In genomic region chr21:36989699-36990507, GRCh38 we compare ENCODE assay signal across 1 cellular context.
TF ChIP-seq lines count a peak whose summit lies in the region.

No MANE protein-coding gene starts in this region.

TF ChIP-seq in WTC11, 78 proteins besides CTCF, POLR2A, EP300 and RAD21 (continued from another document and continues in another):
- TF ChIP-seq, protein P1, sequence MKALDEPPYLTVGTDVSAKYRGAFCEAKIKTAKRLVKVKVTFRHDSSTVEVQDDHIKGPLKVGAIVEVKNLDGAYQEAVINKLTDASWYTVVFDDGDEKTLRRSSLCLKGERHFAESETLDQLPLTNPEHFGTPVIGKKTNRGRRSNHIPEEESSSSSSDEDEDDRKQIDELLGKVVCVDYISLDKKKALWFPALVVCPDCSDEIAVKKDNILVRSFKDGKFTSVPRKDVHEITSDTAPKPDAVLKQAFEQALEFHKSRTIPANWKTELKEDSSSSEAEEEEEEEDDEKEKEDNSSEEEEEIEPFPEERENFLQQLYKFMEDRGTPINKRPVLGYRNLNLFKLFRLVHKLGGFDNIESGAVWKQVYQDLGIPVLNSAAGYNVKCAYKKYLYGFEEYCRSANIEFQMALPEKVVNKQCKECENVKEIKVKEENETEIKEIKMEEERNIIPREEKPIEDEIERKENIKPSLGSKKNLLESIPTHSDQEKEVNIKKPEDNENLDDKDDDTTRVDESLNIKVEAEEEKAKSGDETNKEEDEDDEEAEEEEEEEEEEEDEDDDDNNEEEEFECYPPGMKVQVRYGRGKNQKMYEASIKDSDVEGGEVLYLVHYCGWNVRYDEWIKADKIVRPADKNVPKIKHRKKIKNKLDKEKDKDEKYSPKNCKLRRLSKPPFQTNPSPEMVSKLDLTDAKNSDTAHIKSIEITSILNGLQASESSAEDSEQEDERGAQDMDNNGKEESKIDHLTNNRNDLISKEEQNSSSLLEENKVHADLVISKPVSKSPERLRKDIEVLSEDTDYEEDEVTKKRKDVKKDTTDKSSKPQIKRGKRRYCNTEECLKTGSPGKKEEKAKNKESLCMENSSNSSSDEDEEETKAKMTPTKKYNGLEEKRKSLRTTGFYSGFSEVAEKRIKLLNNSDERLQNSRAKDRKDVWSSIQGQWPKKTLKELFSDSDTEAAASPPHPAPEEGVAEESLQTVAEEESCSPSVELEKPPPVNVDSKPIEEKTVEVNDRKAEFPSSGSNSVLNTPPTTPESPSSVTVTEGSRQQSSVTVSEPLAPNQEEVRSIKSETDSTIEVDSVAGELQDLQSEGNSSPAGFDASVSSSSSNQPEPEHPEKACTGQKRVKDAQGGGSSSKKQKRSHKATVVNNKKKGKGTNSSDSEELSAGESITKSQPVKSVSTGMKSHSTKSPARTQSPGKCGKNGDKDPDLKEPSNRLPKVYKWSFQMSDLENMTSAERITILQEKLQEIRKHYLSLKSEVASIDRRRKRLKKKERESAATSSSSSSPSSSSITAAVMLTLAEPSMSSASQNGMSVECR (CRISPR knock-in tag; IDR thresholded peaks at IDR 0.05; ENCODE audit: borderline replicate concordance) = peak; percentile 55; the same call in 1 of the 2 replicates
- TF ChIP-seq ESRRA (CRISPR knock-in tag; IDR thresholded peaks at IDR 0.05; ENCODE audit: borderline replicate concordance) (peak; percentile 66; the same call in 1 of the 2 replicates), ZBTB21 (CRISPR knock-in tag; IDR thresholded peaks at IDR 0.05; ENCODE audit: borderline replicate concordance) (0 out of 2 replicates have a peak, but pooled peaks have one; percentile 8), ZNF121 (CRISPR knock-in tag; IDR thresholded peaks at IDR 0.05) (peak; percentile 88), PRRX2 (CRISPR knock-in tag; IDR thresholded peaks at IDR 0.05) (no peak), ETV6 (CRISPR knock-in tag; IDR thresholded peaks at IDR 0.05) (peak; percentile 52; the same call in 1 of the 2 replicates), IRF2 (CRISPR knock-in tag; IDR thresholded peaks at IDR 0.05; ENCODE audit: borderline replicate concordance, low read depth) (no peak), ZNF219 (CRISPR knock-in tag; IDR thresholded peaks at IDR 0.05; ENCODE audit: borderline replicate concordance) (0 out of 2 replicates have a peak, but pooled peaks have one; percentile 7), TEAD1 (CRISPR knock-in tag; IDR thresholded peaks at IDR 0.05) (peak; percentile 97), MYBL2 (CRISPR knock-in tag; IDR thresholded peaks at IDR 0.05) (peak; percentile 87), ZNF263 (CRISPR knock-in tag; IDR thresholded peaks at IDR 0.05; ENCODE audit: low read depth) (peak; percentile 25), HMGXB4 (CRISPR knock-in tag; IDR thresholded peaks at IDR 0.05) (peak; percentile 99), ZNF512 (CRISPR knock-in tag; IDR thresholded peaks at IDR 0.05; ENCODE audit: borderline replicate concordance) (peak; percentile 52; the same call in 1 of the 2 replicates), E2F5 (CRISPR knock-in tag; IDR thresholded peaks at IDR 0.05) (peak; percentile 81; the same call in 1 of the 2 replicates), KAT7 (CRISPR knock-in tag; IDR thresholded peaks at IDR 0.05; ENCODE audit: borderline replicate concordance) (peak; percentile 94), CREB1 (CRISPR knock-in tag; IDR thresholded peaks at IDR 0.05) (no peak; the same call in 1 of the 2 replicates), FOXK1 (CRISPR knock-in tag; IDR thresholded peaks at IDR 0.05) (peak; percentile 76; the same call in 1 of the 2 replicates), GABPB1 (CRISPR knock-in tag; IDR thresholded peaks at IDR 0.05) (peak; percentile 30; the same call in 1 of the 2 replicates), USF1 (CRISPR knock-in tag; IDR thresholded peaks at IDR 0.05) (no peak), JUN (CRISPR knock-in tag; IDR thresholded peaks at IDR 0.05) (peak; percentile 77; the same call in 1 of the 2 replicates), NFE2L1 (CRISPR knock-in tag; IDR thresholded peaks at IDR 0.05) (peak; percentile 91), ZNF281 (CRISPR knock-in tag; IDR thresholded peaks at IDR 0.05) (peak; percentile 86)
- TF ChIP-seq, protein P2, sequence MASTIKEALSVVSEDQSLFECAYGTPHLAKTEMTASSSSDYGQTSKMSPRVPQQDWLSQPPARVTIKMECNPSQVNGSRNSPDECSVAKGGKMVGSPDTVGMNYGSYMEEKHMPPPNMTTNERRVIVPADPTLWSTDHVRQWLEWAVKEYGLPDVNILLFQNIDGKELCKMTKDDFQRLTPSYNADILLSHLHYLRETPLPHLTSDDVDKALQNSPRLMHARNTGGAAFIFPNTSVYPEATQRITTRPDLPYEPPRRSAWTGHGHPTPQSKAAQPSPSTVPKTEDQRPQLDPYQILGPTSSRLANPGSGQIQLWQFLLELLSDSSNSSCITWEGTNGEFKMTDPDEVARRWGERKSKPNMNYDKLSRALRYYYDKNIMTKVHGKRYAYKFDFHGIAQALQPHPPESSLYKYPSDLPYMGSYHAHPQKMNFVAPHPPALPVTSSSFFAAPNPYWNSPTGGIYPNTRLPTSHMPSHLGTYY (CRISPR knock-in tag; IDR thresholded peaks at IDR 0.05) = no peak
- TF ChIP-seq, protein P3, sequence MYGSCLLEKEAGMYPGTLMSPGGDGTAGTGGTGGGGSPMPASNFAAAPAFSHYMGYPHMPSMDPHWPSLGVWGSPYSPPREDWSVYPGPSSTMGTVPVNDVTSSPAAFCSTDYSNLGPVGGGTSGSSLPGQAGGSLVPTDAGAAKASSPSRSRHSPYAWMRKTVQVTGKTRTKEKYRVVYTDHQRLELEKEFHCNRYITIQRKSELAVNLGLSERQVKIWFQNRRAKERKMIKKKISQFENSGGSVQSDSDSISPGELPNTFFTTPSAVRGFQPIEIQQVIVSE (CRISPR knock-in tag; IDR thresholded peaks at IDR 0.05; ENCODE audit: borderline replicate concordance) = no peak
- TF ChIP-seq, protein P4, sequence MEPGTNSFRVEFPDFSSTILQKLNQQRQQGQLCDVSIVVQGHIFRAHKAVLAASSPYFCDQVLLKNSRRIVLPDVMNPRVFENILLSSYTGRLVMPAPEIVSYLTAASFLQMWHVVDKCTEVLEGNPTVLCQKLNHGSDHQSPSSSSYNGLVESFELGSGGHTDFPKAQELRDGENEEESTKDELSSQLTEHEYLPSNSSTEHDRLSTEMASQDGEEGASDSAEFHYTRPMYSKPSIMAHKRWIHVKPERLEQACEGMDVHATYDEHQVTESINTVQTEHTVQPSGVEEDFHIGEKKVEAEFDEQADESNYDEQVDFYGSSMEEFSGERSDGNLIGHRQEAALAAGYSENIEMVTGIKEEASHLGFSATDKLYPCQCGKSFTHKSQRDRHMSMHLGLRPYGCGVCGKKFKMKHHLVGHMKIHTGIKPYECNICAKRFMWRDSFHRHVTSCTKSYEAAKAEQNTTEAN (CRISPR knock-in tag; IDR thresholded peaks at IDR 0.05) = peak; percentile 74; the same call in 1 of the 2 replicates
- TF ChIP-seq, protein P5, sequence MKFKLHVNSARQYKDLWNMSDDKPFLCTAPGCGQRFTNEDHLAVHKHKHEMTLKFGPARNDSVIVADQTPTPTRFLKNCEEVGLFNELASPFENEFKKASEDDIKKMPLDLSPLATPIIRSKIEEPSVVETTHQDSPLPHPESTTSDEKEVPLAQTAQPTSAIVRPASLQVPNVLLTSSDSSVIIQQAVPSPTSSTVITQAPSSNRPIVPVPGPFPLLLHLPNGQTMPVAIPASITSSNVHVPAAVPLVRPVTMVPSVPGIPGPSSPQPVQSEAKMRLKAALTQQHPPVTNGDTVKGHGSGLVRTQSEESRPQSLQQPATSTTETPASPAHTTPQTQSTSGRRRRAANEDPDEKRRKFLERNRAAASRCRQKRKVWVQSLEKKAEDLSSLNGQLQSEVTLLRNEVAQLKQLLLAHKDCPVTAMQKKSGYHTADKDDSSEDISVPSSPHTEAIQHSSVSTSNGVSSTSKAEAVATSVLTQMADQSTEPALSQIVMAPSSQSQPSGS (CRISPR knock-in tag; IDR thresholded peaks at IDR 0.05; ENCODE audit: borderline replicate concordance, low read depth) = peak; percentile 57
- TF ChIP-seq, protein P6, sequence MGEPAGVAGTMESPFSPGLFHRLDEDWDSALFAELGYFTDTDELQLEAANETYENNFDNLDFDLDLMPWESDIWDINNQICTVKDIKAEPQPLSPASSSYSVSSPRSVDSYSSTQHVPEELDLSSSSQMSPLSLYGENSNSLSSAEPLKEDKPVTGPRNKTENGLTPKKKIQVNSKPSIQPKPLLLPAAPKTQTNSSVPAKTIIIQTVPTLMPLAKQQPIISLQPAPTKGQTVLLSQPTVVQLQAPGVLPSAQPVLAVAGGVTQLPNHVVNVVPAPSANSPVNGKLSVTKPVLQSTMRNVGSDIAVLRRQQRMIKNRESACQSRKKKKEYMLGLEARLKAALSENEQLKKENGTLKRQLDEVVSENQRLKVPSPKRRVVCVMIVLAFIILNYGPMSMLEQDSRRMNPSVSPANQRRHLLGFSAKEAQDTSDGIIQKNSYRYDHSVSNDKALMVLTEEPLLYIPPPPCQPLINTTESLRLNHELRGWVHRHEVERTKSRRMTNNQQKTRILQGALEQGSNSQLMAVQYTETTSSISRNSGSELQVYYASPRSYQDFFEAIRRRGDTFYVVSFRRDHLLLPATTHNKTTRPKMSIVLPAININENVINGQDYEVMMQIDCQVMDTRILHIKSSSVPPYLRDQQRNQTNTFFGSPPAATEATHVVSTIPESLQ (CRISPR knock-in tag; IDR thresholded peaks at IDR 0.05) = no peak
- TF ChIP-seq, protein P7, sequence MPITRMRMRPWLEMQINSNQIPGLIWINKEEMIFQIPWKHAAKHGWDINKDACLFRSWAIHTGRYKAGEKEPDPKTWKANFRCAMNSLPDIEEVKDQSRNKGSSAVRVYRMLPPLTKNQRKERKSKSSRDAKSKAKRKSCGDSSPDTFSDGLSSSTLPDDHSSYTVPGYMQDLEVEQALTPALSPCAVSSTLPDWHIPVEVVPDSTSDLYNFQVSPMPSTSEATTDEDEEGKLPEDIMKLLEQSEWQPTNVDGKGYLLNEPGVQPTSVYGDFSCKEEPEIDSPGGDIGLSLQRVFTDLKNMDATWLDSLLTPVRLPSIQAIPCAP (CRISPR knock-in tag; IDR thresholded peaks at IDR 0.05) = peak; percentile 81; the same call in 1 of the 2 replicates
